8 cellular contexts compared by ENCODE assay signal in genomic region chr19:55605637-55606470, GRCh38. TPM values are rescaled to one million over a fixed set of nuclear protein-coding genes. Genes with fewer than 3 reads are reported as not detected.
DNase-seq lines count a peak whose midpoint lies in the region; ATAC-seq and TF ChIP-seq lines count a peak whose summit lies in the region.

Gene ZNF865 (plus strand): TSS chr19:55605647. CDS start chr19:55613619, 7,972 bp downstream.

- no peaks in the 10 kb centered on the region for H3K36me3 ChIP-seq in mucosa of descending colon (ENCODE audit: low read depth)

- H3K27ac ChIP-seq in epithelial cell of prostate, result peak within 1 kb of the TSS; percentile 93

- H3K4me1 ChIP-seq in mucosa of descending colon (ENCODE audit: low read depth), result peaks cover 37% of the 10 kb centered on the region

- DNase-seq in AG08396 (ENCODE audit: low spot score), result peak; percentile 85
- peak; percentile 85 for DNase-seq in HT1080 (ENCODE audit: low read depth)
- DNase-seq in NOMO-1 treated with dmso at 0.1 percent for 144 hours (lab: John Stamatoyannopoulos, UW; ENCODE audit: unreplicated experiment), result peak; percentile 74
- peak; percentile 80 for DNase-seq in activated CD8-positive, alpha-beta memory T cell treated with anti-CD3 and anti-CD28 coated beads, Interleukin-2, amount 50 U/mL, for 48 hours
- DNase-seq in epithelial cell of prostate (ENCODE audit: low read depth, low spot score), result peak; percentile 43
- peak; percentile 79 to 85 (median 79) for DNase-seq in mucosa of descending colon
- peak; percentile 41 to 42 for DNase-seq in stimulated activated CD8-positive, alpha-beta memory T cell treated with anti-CD3 and anti-CD28 coated beads, Interleukin-4, amount 100 ng/mL, for 1 hour (ENCODE audit: low read depth in 2 of 2, low spot score in 1 of 2)

- H3K4me3 ChIP-seq in mucosa of descending colon, result peak within 1 kb of the TSS; percentile 74

- peak; percentile 45 for TF ChIP-seq CTCF in mucosa of descending colon (IDR thresholded peaks at IDR 0.05)

- no peaks in the 10 kb centered on the region for H3K9me3 ChIP-seq in mucosa of descending colon

- intact Hi-C loops in mucosa of descending colon (cut with DNase I, micrococcal nuclease), result no loop called here

- ATAC-seq in GM18909 (IDR thresholded peaks at IDR 0.05; ENCODE audit: poor library complexity, unreplicated experiment) (peak; percentile 30), mucosa of descending colon (peak; percentile 65)

RNA-seq across cellular contexts. Expression of gene ZNF865, which starts in this region (rescaled TPM):
- 2.2 and 3.8 TPM in 2 replicates for total RNA-seq in HT1080 (2014; rRNA removed; shearing (Covaris generic))
- 13.7 and 15.3 TPM in 2 replicates for polyA plus RNA-seq in HT1080 (2015; cell fraction: cytosol; rRNA removed)
- 8.3 and 10.7 TPM in 2 replicates for polyA plus RNA-seq in HT1080 (2015; cell fraction: nucleus; rRNA removed)
- 10 to 100 TPM; 12.7 to 18.5 (median 13.2) TPM for total RNA-seq in mucosa of descending colon

Comparison
In these comparisons a context has a peak if more than half of its experiments do, and no peak if none do; other contexts are left out.
1. Peak in every context shown above with its lines: DNase-seq, ATAC-seq, H3K4me3 ChIP-seq and H3K27ac ChIP-seq.